ENCODE assay signal across 1 cellular context in the genomic region with DNA sequence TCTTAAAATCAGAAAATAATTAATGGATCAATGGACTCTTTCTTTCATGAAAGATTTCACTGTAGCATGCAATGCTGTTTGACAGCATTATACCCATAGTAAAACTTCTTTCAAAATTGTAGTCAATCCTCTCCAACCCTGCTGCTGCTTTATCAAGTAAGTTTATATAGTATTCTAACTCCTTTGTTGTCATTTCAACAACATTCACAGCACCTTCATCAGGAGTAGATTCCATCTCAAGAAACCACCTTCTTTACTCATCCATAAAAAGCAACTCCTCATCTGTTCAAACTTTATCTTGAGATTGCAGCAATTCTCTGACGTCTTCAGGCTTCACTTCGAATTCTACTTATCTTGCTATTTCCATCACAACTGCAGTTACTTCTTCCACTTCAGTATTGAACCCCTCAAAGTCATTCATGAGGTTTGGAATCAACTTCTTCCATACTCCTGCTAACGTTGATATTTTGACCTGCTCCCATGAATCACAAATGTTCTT.
TF ChIP-seq lines count a peak whose summit lies in the region.

No MANE protein-coding gene starts in this region.

TF ChIP-seq in K562, 482 proteins besides CTCF, POLR2A, EP300 and RAD21 (continued from another document):
- TF ChIP-seq, protein P1, sequence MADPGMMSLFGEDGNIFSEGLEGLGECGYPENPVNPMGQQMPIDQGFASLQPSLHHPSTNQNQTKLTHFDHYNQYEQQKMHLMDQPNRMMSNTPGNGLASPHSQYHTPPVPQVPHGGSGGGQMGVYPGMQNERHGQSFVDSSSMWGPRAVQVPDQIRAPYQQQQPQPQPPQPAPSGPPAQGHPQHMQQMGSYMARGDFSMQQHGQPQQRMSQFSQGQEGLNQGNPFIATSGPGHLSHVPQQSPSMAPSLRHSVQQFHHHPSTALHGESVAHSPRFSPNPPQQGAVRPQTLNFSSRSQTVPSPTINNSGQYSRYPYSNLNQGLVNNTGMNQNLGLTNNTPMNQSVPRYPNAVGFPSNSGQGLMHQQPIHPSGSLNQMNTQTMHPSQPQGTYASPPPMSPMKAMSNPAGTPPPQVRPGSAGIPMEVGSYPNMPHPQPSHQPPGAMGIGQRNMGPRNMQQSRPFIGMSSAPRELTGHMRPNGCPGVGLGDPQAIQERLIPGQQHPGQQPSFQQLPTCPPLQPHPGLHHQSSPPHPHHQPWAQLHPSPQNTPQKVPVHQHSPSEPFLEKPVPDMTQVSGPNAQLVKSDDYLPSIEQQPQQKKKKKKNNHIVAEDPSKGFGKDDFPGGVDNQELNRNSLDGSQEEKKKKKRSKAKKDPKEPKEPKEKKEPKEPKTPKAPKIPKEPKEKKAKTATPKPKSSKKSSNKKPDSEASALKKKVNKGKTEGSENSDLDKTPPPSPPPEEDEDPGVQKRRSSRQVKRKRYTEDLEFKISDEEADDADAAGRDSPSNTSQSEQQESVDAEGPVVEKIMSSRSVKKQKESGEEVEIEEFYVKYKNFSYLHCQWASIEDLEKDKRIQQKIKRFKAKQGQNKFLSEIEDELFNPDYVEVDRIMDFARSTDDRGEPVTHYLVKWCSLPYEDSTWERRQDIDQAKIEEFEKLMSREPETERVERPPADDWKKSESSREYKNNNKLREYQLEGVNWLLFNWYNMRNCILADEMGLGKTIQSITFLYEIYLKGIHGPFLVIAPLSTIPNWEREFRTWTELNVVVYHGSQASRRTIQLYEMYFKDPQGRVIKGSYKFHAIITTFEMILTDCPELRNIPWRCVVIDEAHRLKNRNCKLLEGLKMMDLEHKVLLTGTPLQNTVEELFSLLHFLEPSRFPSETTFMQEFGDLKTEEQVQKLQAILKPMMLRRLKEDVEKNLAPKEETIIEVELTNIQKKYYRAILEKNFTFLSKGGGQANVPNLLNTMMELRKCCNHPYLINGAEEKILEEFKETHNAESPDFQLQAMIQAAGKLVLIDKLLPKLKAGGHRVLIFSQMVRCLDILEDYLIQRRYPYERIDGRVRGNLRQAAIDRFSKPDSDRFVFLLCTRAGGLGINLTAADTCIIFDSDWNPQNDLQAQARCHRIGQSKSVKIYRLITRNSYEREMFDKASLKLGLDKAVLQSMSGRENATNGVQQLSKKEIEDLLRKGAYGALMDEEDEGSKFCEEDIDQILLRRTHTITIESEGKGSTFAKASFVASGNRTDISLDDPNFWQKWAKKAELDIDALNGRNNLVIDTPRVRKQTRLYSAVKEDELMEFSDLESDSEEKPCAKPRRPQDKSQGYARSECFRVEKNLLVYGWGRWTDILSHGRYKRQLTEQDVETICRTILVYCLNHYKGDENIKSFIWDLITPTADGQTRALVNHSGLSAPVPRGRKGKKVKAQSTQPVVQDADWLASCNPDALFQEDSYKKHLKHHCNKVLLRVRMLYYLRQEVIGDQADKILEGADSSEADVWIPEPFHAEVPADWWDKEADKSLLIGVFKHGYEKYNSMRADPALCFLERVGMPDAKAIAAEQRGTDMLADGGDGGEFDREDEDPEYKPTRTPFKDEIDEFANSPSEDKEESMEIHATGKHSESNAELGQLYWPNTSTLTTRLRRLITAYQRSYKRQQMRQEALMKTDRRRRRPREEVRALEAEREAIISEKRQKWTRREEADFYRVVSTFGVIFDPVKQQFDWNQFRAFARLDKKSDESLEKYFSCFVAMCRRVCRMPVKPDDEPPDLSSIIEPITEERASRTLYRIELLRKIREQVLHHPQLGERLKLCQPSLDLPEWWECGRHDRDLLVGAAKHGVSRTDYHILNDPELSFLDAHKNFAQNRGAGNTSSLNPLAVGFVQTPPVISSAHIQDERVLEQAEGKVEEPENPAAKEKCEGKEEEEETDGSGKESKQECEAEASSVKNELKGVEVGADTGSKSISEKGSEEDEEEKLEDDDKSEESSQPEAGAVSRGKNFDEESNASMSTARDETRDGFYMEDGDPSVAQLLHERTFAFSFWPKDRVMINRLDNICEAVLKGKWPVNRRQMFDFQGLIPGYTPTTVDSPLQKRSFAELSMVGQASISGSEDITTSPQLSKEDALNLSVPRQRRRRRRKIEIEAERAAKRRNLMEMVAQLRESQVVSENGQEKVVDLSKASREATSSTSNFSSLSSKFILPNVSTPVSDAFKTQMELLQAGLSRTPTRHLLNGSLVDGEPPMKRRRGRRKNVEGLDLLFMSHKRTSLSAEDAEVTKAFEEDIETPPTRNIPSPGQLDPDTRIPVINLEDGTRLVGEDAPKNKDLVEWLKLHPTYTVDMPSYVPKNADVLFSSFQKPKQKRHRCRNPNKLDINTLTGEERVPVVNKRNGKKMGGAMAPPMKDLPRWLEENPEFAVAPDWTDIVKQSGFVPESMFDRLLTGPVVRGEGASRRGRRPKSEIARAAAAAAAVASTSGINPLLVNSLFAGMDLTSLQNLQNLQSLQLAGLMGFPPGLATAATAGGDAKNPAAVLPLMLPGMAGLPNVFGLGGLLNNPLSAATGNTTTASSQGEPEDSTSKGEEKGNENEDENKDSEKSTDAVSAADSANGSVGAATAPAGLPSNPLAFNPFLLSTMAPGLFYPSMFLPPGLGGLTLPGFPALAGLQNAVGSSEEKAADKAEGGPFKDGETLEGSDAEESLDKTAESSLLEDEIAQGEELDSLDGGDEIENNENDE (IDR thresholded peaks at IDR 0.05; ENCODE audit: low read depth, low read length), result no peak
- TF ChIP-seq, protein P2, sequence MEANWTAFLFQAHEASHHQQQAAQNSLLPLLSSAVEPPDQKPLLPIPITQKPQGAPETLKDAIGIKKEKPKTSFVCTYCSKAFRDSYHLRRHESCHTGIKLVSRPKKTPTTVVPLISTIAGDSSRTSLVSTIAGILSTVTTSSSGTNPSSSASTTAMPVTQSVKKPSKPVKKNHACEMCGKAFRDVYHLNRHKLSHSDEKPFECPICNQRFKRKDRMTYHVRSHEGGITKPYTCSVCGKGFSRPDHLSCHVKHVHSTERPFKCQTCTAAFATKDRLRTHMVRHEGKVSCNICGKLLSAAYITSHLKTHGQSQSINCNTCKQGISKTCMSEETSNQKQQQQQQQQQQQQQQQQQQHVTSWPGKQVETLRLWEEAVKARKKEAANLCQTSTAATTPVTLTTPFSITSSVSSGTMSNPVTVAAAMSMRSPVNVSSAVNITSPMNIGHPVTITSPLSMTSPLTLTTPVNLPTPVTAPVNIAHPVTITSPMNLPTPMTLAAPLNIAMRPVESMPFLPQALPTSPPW (CRISPR knock-in tag; IDR thresholded peaks at IDR 0.05), result 0 out of 2 replicates have a peak, but pooled peaks have one; percentile 12
- TF ChIP-seq ZFX (CRISPR knock-in tag; IDR thresholded peaks at IDR 0.05) (no peak), ZNF583 (CRISPR knock-in tag; IDR thresholded peaks at IDR 0.05) (no peak), PHB2 (IDR thresholded peaks at IDR 0.05; ENCODE audit: low read depth) (no peak), RBM15 (IDR thresholded peaks at IDR 0.05; ENCODE audit: insufficient read depth, low read length) (no peak), ZNF408 (CRISPR knock-in tag; IDR thresholded peaks at IDR 0.05; ENCODE audit: low read depth) (no peak), MTA2 (IDR thresholded peaks at IDR 0.05; ENCODE audit: low read depth) (no peak), ZBTB8A (IDR thresholded peaks at IDR 0.05; ENCODE audit: partially characterized antibody) (no peak), DMBX1 (CRISPR knock-in tag; IDR thresholded peaks at IDR 0.05; ENCODE audit: borderline replicate concordance) (no peak), BRF1 (IDR thresholded peaks at IDR 0.05; ENCODE audit: borderline replicate concordance, extremely low read depth, insufficient read length) (no peak), TAL1 (IDR thresholded peaks at IDR 0.05) (peak; percentile 54), ZNF239 (CRISPR knock-in tag; IDR thresholded peaks at IDR 0.05) (no peak), ZNF324 (CRISPR knock-in tag; IDR thresholded peaks at IDR 0.05) (no peak), CHCHD3 (CRISPR knock-in tag; IDR thresholded peaks at IDR 0.05) (no peak), MAZ (CRISPR knock-in tag; conservative IDR thresholded peaks at IDR 0.05 in 1 of 2, IDR thresholded peaks at IDR 0.05 in 1 of 2) (no peak)
- TF ChIP-seq, protein P3, sequence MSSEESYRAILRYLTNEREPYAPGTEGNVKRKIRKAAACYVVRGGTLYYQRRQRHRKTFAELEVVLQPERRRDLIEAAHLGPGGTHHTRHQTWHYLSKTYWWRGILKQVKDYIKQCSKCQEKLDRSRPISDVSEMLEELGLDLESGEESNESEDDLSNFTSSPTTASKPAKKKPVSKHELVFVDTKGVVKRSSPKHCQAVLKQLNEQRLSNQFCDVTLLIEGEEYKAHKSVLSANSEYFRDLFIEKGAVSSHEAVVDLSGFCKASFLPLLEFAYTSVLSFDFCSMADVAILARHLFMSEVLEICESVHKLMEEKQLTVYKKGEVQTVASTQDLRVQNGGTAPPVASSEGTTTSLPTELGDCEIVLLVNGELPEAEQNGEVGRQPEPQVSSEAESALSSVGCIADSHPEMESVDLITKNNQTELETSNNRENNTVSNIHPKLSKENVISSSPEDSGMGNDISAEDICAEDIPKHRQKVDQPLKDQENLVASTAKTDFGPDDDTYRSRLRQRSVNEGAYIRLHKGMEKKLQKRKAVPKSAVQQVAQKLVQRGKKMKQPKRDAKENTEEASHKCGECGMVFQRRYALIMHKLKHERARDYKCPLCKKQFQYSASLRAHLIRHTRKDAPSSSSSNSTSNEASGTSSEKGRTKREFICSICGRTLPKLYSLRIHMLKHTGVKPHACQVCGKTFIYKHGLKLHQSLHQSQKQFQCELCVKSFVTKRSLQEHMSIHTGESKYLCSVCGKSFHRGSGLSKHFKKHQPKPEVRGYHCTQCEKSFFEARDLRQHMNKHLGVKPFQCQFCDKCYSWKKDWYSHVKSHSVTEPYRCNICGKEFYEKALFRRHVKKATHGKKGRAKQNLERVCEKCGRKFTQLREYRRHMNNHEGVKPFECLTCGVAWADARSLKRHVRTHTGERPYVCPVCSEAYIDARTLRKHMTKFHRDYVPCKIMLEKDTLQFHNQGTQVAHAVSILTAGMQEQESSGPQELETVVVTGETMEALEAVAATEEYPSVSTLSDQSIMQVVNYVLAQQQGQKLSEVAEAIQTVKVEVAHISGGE (CRISPR knock-in tag; IDR thresholded peaks at IDR 0.05), result no peak
- TF ChIP-seq, protein P4, sequence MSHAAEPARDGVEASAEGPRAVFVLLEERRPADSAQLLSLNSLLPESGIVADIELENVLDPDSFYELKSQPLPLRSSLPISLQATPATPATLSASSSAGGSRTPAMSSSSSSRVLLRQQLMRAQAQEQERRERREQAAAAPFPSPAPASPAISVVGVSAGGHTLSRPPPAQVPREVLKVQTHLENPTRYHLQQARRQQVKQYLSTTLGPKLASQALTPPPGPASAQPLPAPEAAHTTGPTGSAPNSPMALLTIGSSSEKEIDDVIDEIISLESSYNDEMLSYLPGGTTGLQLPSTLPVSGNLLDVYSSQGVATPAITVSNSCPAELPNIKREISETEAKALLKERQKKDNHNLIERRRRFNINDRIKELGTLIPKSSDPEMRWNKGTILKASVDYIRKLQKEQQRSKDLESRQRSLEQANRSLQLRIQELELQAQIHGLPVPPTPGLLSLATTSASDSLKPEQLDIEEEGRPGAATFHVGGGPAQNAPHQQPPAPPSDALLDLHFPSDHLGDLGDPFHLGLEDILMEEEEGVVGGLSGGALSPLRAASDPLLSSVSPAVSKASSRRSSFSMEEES (CRISPR knock-in tag; IDR thresholded peaks at IDR 0.05), result no peak
- TF ChIP-seq, protein P5, sequence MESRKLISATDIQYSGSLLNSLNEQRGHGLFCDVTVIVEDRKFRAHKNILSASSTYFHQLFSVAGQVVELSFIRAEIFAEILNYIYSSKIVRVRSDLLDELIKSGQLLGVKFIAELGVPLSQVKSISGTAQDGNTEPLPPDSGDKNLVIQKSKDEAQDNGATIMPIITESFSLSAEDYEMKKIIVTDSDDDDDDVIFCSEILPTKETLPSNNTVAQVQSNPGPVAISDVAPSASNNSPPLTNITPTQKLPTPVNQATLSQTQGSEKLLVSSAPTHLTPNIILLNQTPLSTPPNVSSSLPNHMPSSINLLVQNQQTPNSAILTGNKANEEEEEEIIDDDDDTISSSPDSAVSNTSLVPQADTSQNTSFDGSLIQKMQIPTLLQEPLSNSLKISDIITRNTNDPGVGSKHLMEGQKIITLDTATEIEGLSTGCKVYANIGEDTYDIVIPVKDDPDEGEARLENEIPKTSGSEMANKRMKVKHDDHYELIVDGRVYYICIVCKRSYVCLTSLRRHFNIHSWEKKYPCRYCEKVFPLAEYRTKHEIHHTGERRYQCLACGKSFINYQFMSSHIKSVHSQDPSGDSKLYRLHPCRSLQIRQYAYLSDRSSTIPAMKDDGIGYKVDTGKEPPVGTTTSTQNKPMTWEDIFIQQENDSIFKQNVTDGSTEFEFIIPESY (CRISPR knock-in tag; IDR thresholded peaks at IDR 0.05), result no peak
- TF ChIP-seq, protein P6, sequence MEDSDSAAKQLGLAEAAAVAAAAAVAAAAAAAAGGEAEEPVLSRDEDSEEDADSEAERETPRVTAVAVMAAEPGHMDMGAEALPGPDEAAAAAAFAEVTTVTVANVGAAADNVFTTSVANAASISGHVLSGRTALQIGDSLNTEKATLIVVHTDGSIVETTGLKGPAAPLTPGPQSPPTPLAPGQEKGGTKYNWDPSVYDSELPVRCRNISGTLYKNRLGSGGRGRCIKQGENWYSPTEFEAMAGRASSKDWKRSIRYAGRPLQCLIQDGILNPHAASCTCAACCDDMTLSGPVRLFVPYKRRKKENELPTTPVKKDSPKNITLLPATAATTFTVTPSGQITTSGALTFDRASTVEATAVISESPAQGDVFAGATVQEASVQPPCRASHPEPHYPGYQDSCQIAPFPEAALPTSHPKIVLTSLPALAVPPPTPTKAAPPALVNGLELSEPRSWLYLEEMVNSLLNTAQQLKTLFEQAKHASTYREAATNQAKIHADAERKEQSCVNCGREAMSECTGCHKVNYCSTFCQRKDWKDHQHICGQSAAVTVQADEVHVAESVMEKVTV (CRISPR knock-in tag; IDR thresholded peaks at IDR 0.05), result no peak
